Comparison of ENCODE assay signal across 10 cellular contexts in the genomic region with DNA sequence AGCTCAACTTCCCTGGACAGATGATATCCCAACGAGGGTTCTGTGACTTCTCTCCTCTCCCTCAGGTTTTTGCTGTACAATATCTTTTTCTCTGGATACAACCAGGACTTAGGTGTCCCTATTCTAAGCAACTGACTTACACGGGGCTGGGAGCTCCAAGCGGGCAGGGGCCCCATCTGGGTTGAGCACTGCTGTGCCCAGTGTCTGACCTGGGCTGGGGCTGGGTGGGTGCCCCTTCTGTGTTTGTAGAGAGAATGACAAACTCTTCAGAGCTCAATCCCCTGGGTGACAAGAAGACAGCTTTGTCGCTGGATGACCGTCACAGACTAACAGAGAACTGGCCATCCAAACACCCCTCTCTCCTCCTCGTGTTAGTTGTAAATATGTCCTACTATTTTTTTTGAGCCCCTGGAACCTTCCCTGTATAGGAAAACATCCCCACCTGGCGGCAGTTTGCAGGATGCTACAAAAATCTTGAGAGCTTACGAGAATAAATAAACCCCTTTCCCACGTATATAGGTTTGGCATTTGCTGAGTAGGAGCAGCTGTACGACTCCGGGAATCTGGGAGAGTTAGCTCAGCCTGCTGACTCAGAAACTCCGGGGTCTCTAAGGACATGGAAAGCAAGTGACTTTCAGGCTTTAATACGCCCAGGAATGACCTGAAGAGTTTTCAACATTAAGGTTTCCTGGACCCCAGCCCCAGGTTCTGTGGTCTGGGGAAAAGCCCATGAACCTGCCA. TPM values are rescaled to one million over a fixed set of nuclear protein-coding genes. Genes with fewer than 3 reads are reported as not detected.
DNase-seq lines count a peak whose midpoint lies in the region; ATAC-seq and TF ChIP-seq lines count a peak whose summit lies in the region.
"Had no signal": no experiment of that assay in that cellular context is flagged by ENCODE, and none has a peak within 500 bp of the region (broad histone marks: within the 10 kb centered on the region; RNA-seq: fewer than 3 reads in every experiment).

No MANE protein-coding gene starts in this region.

- intact Hi-C loops in CD4-positive, alpha-beta memory T cell (cut with micrococcal nuclease) = loop anchor here (10.0 kb wide), 2 partner anchors 426 to 916 kb away; no protein-coding TSS in a partner anchor

- no peaks in the 10 kb centered on the region for H3K27me3 ChIP-seq in CD4-positive, alpha-beta memory T cell (ENCODE audit: insufficient read depth, low read length)
- H3K27me3 ChIP-seq: neutrophil had no signal

- no peaks in the 10 kb centered on the region for H3K9me3 ChIP-seq in CD4-positive, alpha-beta memory T cell (ENCODE audit: control insufficient read depth in 1 of 2, low read length in 2 of 2)
- H3K9me3 ChIP-seq: neutrophil had no signal

- H3K4me3 ChIP-seq in CD4-positive, alpha-beta memory T cell (ENCODE audit: low read length in 2 of 2) = no peak overlapping the region

- CTCF ChIA-PET in CD4-positive, alpha-beta memory T cell (lab: Charles Lee; ENCODE audit: partially characterized antibody) = interaction anchor here (1.2 to 4.7 kb wide), 2 partner anchors 11 to 689 kb away, joined by 3 to 23 read pairs; no protein-coding TSS in a partner anchor

- ATAC-seq in HG03196 (IDR thresholded peaks at IDR 0.05; ENCODE audit: unreplicated experiment) (no peak), GM18505 (IDR thresholded peaks at IDR 0.05; ENCODE audit: unreplicated experiment) (no peak)

- peaks cover 2 to 6% (median 3%) of the 10 kb centered on the region in 4 donors for H3K4me1 Mint-ChIP-seq in CD4-positive, alpha-beta memory T cell

- H3K9me3 Mint-ChIP-seq in CD4-positive, alpha-beta memory T cell = no peaks in the 10 kb centered on the region

- no peak overlapping the region for H3K4me3 Mint-ChIP-seq in CD4-positive, alpha-beta memory T cell
- H3K4me3 Mint-ChIP-seq: activated naive CD8-positive, alpha-beta T cell had no signal

- no peak overlapping the region for H3K27ac ChIP-seq in VCaP
- H3K27ac ChIP-seq in CD4-positive, alpha-beta memory T cell (ENCODE audit: low read depth, low read length) = no peak overlapping the region
- H3K27ac ChIP-seq: neutrophil had no signal

- no peak overlapping the region for H3K27ac Mint-ChIP-seq in CD4-positive, alpha-beta memory T cell
- H3K27ac Mint-ChIP-seq: activated naive CD8-positive, alpha-beta T cell had no signal

- peak; percentile 85 for TF ChIP-seq CTCF in VCaP (conservative IDR thresholded peaks at IDR 0.05)

- no peaks in the 10 kb centered on the region for H3K36me3 ChIP-seq in CD4-positive, alpha-beta memory T cell (ENCODE audit: insufficient read depth, low read length)

- DNase-seq in A172 (ENCODE audit: low spot score) (peak; percentile 81), HT-29 (ENCODE audit: low spot score) (peak; percentile 63), iPS-NIHi7 (ENCODE audit: extremely low spot score) (peak; percentile 75)
- no peak for DNase-seq in activated CD4-positive, alpha-beta T cell treated with anti-CD3 and anti-CD28 coated beads for 48 hours
- DNase-seq in CD4-positive, alpha-beta memory T cell = no peak

- H3K4me1 ChIP-seq in CD4-positive, alpha-beta memory T cell (ENCODE audit: insufficient read depth, low read length) = no peaks in the 10 kb centered on the region

- POLR2A ChIA-PET in CD4-positive, alpha-beta memory T cell (lab: Charles Lee; ENCODE audit: partially characterized antibody) = no interaction called here

- H3K36me3 Mint-ChIP-seq in CD4-positive, alpha-beta memory T cell = no peaks in the 10 kb centered on the region
- H3K36me3 Mint-ChIP-seq: activated naive CD8-positive, alpha-beta T cell had no signal

- peaks cover 1 to 3% of the 10 kb centered on the region in 2 donors for H3K27me3 Mint-ChIP-seq in CD4-positive, alpha-beta memory T cell

- no peak for TF ChIP-seq POLR2A in GM18505 (IDR thresholded peaks at IDR 0.05; ENCODE audit: borderline replicate concordance, extremely low read depth, insufficient read depth, insufficient read length)

RNA-seq across cellular contexts. Expression of a gene that starts 23.7 kb away (rescaled TPM):
- total RNA-seq in A172 (2014; rRNA removed; shearing (Covaris generic)) = not detected in 2 replicates
- not detected in 2 replicates for total RNA-seq in HT-29 (2014; rRNA removed; shearing (Covaris generic))
- total RNA-seq in CD4-positive, alpha-beta memory T cell = not detected
- not detected for polyA plus RNA-seq in CD4-positive, alpha-beta memory T cell

Comparison
In these comparisons a context has a peak if more than half of its experiments do, and no peak if none do; other contexts are left out.
1. DNase-seq: peak in A172 (single experiment), HT-29 (single experiment) and iPS-NIHi7 (single experiment); none in activated CD4-positive, alpha-beta T cell treated with anti-CD3 and anti-CD28 coated beads for 48 hours (single experiment) and CD4-positive, alpha-beta memory T cell (0 of 5).